16 cellular contexts compared by ENCODE assay signal in genomic region chr7:37488163-37488759, GRCh38. TPM values are rescaled to one million over a fixed set of nuclear protein-coding genes. Genes with fewer than 3 reads are reported as not detected.
A peak's percentile ranks its signal among the peaks of the same experiment; 100 is the strongest.
DNase-seq lines count a peak whose midpoint lies in the region; ATAC-seq, FAIRE-seq and TF ChIP-seq lines count a peak whose summit lies in the region.
"Had no signal": no experiment of that assay in that cellular context is flagged by ENCODE, and none has a peak within 500 bp of the region (broad histone marks: within the 10 kb centered on the region; RNA-seq: fewer than 3 reads in every experiment).

No MANE protein-coding gene starts in this region.

- no peak for TF ChIP-seq POLR2A in GM12891 (IDR thresholded peaks at IDR 0.05; ENCODE audit: low read depth, low read length)

- H3K4me3 ChIP-seq in adipocyte (ENCODE audit: low read length) (peak overlapping the region; percentile 20), hepatocyte (no peak overlapping the region)

- H3K4me1 ChIP-seq in adipocyte (ENCODE audit: control insufficient read depth, insufficient read depth, low read length) (no peaks in the 10 kb centered on the region), hepatocyte (ENCODE audit: insufficient read depth) (no peaks in the 10 kb centered on the region)

- H3K27ac ChIP-seq in hepatocyte = peak overlapping the region; percentile 23

- FAIRE-seq in GM12891 (lab: Jason Lieb, UNC) = no peak
- FAIRE-seq: islet of Langerhans had no signal

- ATAC-seq in GM18498 (IDR thresholded peaks at IDR 0.05; ENCODE audit: unreplicated experiment) = no peak
- no peak for ATAC-seq in GM19467 (IDR thresholded peaks at IDR 0.05; ENCODE audit: unreplicated experiment)
- ATAC-seq: stimulated activated memory B cell treated with anti-CD40 and anti-IgM and Interleukin-4, amounts not matched to agents 10 μg/mL and 1 μg/mL and 100 μg/mL, for 72 hours had no signal

- no peak overlapping the region for H3K4me2 ChIP-seq in hepatocyte

- no peak overlapping the region for H3K9ac ChIP-seq in adipocyte (ENCODE audit: low read length)

- WGBS in hepatocyte (ENCODE audit: low lambda C conversion rate, missing lambda C conversion rate) = 77% methylated on average over 3 of the region's 3 CpGs

- no peaks in the 10 kb centered on the region for H4K20me1 ChIP-seq in hepatocyte (ENCODE audit: insufficient read depth, poor library complexity, severe bottlenecking)

- H3K27me3 ChIP-seq in adipocyte (replicated peaks; ENCODE audit: control insufficient read depth, insufficient read depth, low read length) (no peaks in the 10 kb centered on the region), hepatocyte (no peaks in the 10 kb centered on the region)

- H3K9me3 ChIP-seq in adipocyte (ENCODE audit: control insufficient read depth, low read length) = peaks cover 8% of the 10 kb centered on the region
- H3K9me3 ChIP-seq in hepatocyte (ENCODE audit: low read depth) = no peaks in the 10 kb centered on the region

- H3K79me2 ChIP-seq in hepatocyte = no peaks in the 10 kb centered on the region

- H2AFZ ChIP-seq in hepatocyte = no peak overlapping the region

- no peaks in the 10 kb centered on the region for H3K9me2 ChIP-seq in hepatocyte (replicated peaks; ENCODE audit: insufficient read depth)

- H3K36me3 ChIP-seq in adipocyte (ENCODE audit: control insufficient read depth, insufficient read depth, low read length, severe bottlenecking) (no peaks in the 10 kb centered on the region), hepatocyte (replicated peaks; ENCODE audit: insufficient read depth, low read depth) (no peaks in the 10 kb centered on the region)

- DNase-seq in CD1c-positive myeloid dendritic cell (ENCODE audit: extremely low spot score) (peak; percentile 39), LHCN-M2 (ENCODE audit: low read depth) (peak; percentile 4), adipocyte (ENCODE audit: low read depth) (no peak), hepatocyte (ENCODE audit: low spot score) (no peak), GM12891 (ENCODE audit: insufficient read length, low spot score) (no peak)
- DNase-seq in effector CD8-positive, alpha-beta T cell (lab: John Stamatoyannopoulos, UW) = no peak
- DNase-seq: activated naive CD8-positive, alpha-beta T cell treated with anti-CD3 and anti-CD28 coated beads, Interleukin-2, amount 10 ng/mL, durations not matched to agents 7 days and 5 days; cortex of kidney; HCEC 1CT; NCI-H1417; NCI-H69; stimulated activated CD4-positive, alpha-beta T cell treated with anti-CD3 and anti-CD28 coated beads, Interleukin-2, amount 100 ng/mL, for 48 hours had no signal

- TF ChIP-seq CTCF in hepatocyte (IDR thresholded peaks at IDR 0.05; ENCODE audit: poor library complexity) = no peak

TF ChIP-seq in GM12891, 5 proteins besides CTCF, POLR2A, EP300 and RAD21:
- TF ChIP-seq TAF1 (IDR thresholded peaks at IDR 0.05; ENCODE audit: low read depth, low read length) = no peak
- no peak for TF ChIP-seq SPI1 (IDR thresholded peaks at IDR 0.05; ENCODE audit: low read depth, low read length)
- no peak for TF ChIP-seq POLR2AphosphoS5 (IDR thresholded peaks at IDR 0.05; ENCODE audit: low read depth, low read length)
- TF ChIP-seq PAX5 (IDR thresholded peaks at IDR 0.05; ENCODE audit: insufficient read depth, low read length, severe bottlenecking) = no peak
- TF ChIP-seq POU2F2 (IDR thresholded peaks at IDR 0.05; ENCODE audit: low read depth, low read length) = no peak

RNA-seq across cellular contexts. Expression of gene ELMO1, which starts 39.6 kb away (rescaled TPM):
- total RNA-seq in LHCN-M2 (2014; rRNA removed) (not detected in 2 replicates), hepatocyte (15.3 and 28.7 TPM in 2 replicates)
- polyA plus RNA-seq in LHCN-M2 (2012) = 0.09 TPM
- 19.7 and 26.0 TPM in 2 replicates for polyA plus RNA-seq in hepatocyte
- polyA plus RNA-seq in GM12891 (2012; ENCODE audit: low read depth, missing spikeins) = 70.4 TPM

Comparison
In these comparisons a context has a peak if more than half of its experiments do, and no peak if none do; other contexts are left out.
1. DNase-seq: peak in CD1c-positive myeloid dendritic cell (single experiment) and LHCN-M2 (single experiment); none in adipocyte (single experiment), hepatocyte (single experiment), effector CD8-positive, alpha-beta T cell (single experiment) and GM12891 (single experiment).
2. RNA of gene ELMO1, which starts 39.6 kb away (total RNA-seq): 15.3 to 28.7 TPM in hepatocyte; not detected in LHCN-M2; every median in the first group is over 10 times any median in the second.